Comparison of ENCODE assay signal across 9 cellular contexts in the genomic region with DNA sequence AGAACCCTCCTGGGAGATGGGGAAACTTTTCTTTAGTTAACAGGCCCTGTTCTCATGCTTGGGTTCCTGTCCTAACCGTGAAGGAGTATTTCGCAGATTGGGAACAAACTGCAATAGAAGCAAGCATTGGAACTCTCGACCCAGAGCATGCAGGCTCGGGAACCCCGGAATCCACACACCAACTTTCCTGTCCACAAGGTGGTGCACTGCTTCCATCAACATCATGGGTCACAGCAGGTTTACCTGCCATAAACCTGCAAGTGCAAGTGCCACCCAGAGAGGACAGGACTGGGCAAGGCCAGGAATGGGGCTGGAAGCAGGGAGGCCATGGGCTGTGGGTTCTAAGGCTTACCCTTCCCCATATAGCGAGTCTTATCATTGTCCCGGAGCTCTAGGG.
A peak's percentile ranks its signal among the peaks of the same experiment; 100 is the strongest.
DNase-seq lines count a peak whose midpoint lies in the region; ATAC-seq and TF ChIP-seq lines count a peak whose summit lies in the region.
"Had no signal": no experiment of that assay in that cellular context is flagged by ENCODE, and none has a peak within 500 bp of the region (broad histone marks: within the 10 kb centered on the region; RNA-seq: fewer than 3 reads in every experiment).

No MANE protein-coding gene starts in this region.

- H3K36me3 ChIP-seq in GM06990 (ENCODE audit: control insufficient read depth, insufficient read depth, low read length) (peaks cover 61% of the 10 kb centered on the region), neutrophil (peaks cover 48% of the 10 kb centered on the region)

- H3K27me3 ChIP-seq in GM06990 (replicated peaks; ENCODE audit: control insufficient read depth, insufficient read depth, low read length) (no peaks in the 10 kb centered on the region), neutrophil (no peaks in the 10 kb centered on the region)
- H3K27me3 ChIP-seq: MG63 had no signal

- no peak for ATAC-seq in GM19035 (IDR thresholded peaks at IDR 0.05; ENCODE audit: unreplicated experiment)

- TF ChIP-seq CTCF in GM06990 (IDR thresholded peaks at IDR 0.05; ENCODE audit: insufficient read depth, low read length, poor library complexity, severe bottlenecking) (peak; percentile 29), neutrophil (IDR thresholded peaks at IDR 0.05) (peak; percentile 53)

- peaks cover 68 to 69% of the 10 kb centered on the region in 2 experiments for H3K4me1 ChIP-seq in neutrophil (ENCODE audit: control insufficient read depth in 1 of 2, insufficient read depth in 1 of 2, low read depth in 1 of 2, low read length in 1 of 2)

- no peaks in the 10 kb centered on the region for H3K9me3 ChIP-seq in neutrophil
- H3K9me3 ChIP-seq: MG63 had no signal

- no peak overlapping the region for H3K4me3 ChIP-seq in GM06990 (replicated peaks; ENCODE audit: low read depth, low read length)
- H3K4me3 ChIP-seq in neutrophil (ENCODE audit: low read depth in 1 of 2, low read length in 1 of 2) = peak overlapping the region; percentile 26 to 32
- H3K4me3 ChIP-seq: MG63 had no signal

- H3K27ac ChIP-seq in caudate nucleus (ENCODE audit: low read depth, low read length) (peak overlapping the region; percentile 71), neutrophil (peak overlapping the region; percentile 95)

- DNase-seq in GM06990 (ENCODE audit: extremely low read depth, insufficient read length) (no peak), NAMALWA (ENCODE audit: low spot score) (peak; percentile 33), caudate nucleus (lab: John Stamatoyannopoulos, UW) (no peak), foreskin melanocyte (no peak), CD1c-positive myeloid dendritic cell (ENCODE audit: extremely low spot score) (no peak)
- DNase-seq: MG63, midbrain had no signal
